ENCODE assay signal across 8 cellular contexts in genomic region chr2:85539361-85540130, GRCh38. TPM values are rescaled to one million over a fixed set of nuclear protein-coding genes. Genes with fewer than 3 reads are reported as not detected.
DNase-seq lines count a peak whose midpoint lies in the region; ATAC-seq and TF ChIP-seq lines count a peak whose summit lies in the region.

No MANE protein-coding gene starts in this region.

- H4K20me1 ChIP-seq in mammary epithelial cell (ENCODE audit: insufficient read depth, low read length), result peaks cover 27% of the 10 kb centered on the region

- H3K4me3 ChIP-seq in mammary epithelial cell (replicated peaks in 1 of 3; ENCODE audit: insufficient read depth in 1 of 3, low read depth in 2 of 3, low read length in 3 of 3), result peak overlapping the region; percentile 68 to 100 (median 95)

- no peaks in the 10 kb centered on the region for H3K27me3 ChIP-seq in mammary epithelial cell (ENCODE audit: insufficient read depth, low read length)

- peak; percentile 22 for ATAC-seq in GM21619 (IDR thresholded peaks at IDR 0.05; ENCODE audit: unreplicated experiment)

- DNase-seq in ELF-1 (ENCODE audit: low read depth, low spot score) (peak; percentile 65), mammary epithelial cell (peak; percentile 64), iris pigment epithelial cell (ENCODE audit: low read depth) (peak; percentile 57), amniotic stem cell (lab: John Stamatoyannopoulos, UW) (no peak)
- peak; percentile 76 for DNase-seq in stimulated activated CD4-positive, alpha-beta T cell treated with anti-CD3 and anti-CD28 coated beads, Interleukin-12 subunit alpha, Interleukin-12 subunit beta, amount 100 ng/mL, for 4 hours

- H3K36me3 ChIP-seq in KOPT-K1 (ENCODE audit: insufficient read depth, low read length), result peaks cover 49% of the 10 kb centered on the region
- peaks cover 31% of the 10 kb centered on the region for H3K36me3 ChIP-seq in mammary epithelial cell (ENCODE audit: insufficient read depth, low read length)

- in situ Hi-C loops in mammary epithelial cell (cut with MboI; ENCODE audit: low sequenced_read_pairs in 2 of 2), result loop anchor here in 1 of 2 donors (5.0 kb wide), 1 partner anchor 117 kb away; no protein-coding TSS in a partner anchor

- no TSS peak for BruUV-seq in mammary epithelial cell (replicated peaks; lab: Mats Ljungman, UMichigan)

- peak overlapping the region; percentile 94 for H3K4me2 ChIP-seq in mammary epithelial cell (ENCODE audit: insufficient read depth, low read depth, low read length)

- TF ChIP-seq CTCF in VCaP (conservative IDR thresholded peaks at IDR 0.05) (no peak), mammary epithelial cell (conservative IDR thresholded peaks at IDR 0.05 in 1 of 2, IDR thresholded peaks at IDR 0.05 in 1 of 2; ENCODE audit: extremely low read depth in 1 of 2, insufficient read depth in 1 of 2, low read depth in 1 of 2, low read length in 2 of 2) (no peak)

- WGBS in mammary epithelial cell (ENCODE audit: low coverage, missing lambda C conversion rate), result 0% methylated on average over 1 of the region's 67 CpGs

- intact Hi-C loops in mammary epithelial cell (cut with micrococcal nuclease), result loop anchor here (1.0 to 2.0 kb wide), 4 partner anchors 68 to 185 kb away; partner anchors contain the start of genes ELMOD3, RETSAT and USP39

- H3K4me1 ChIP-seq in mammary epithelial cell (ENCODE audit: insufficient read depth, low read length), result peaks cover 39% of the 10 kb centered on the region

- peak overlapping the region; percentile 98 for H3K27ac ChIP-seq in KOPT-K1 (ENCODE audit: low read depth, low read length, poor library complexity, severe bottlenecking)
- peak overlapping the region; percentile 100 for H3K27ac ChIP-seq in VCaP
- H3K27ac ChIP-seq in mammary epithelial cell (ENCODE audit: insufficient read depth, low read depth, low read length), result peak overlapping the region; percentile 95

- no peaks in the 10 kb centered on the region for H3K9me3 ChIP-seq in KOPT-K1 (ENCODE audit: insufficient read depth, low read length, poor library complexity, severe bottlenecking)
- no peaks in the 10 kb centered on the region for H3K9me3 ChIP-seq in mammary epithelial cell (replicated peaks; ENCODE audit: insufficient read depth, low read length)

- peak overlapping the region; percentile 96 for H3K9ac ChIP-seq in mammary epithelial cell (ENCODE audit: insufficient read depth, low read length)

- CTCF ChIA-PET in mammary epithelial cell (lab: Charles Lee; ENCODE audit: low non-redundant PET), result interaction anchor here (0.9 kb wide), 1 partner anchor 36 kb away, joined by 4 read pairs; no protein-coding TSS in a partner anchor

- dilution Hi-C loops in mammary epithelial cell (cut with HindIII; ENCODE audit: low sequenced_read_pairs), result loop anchor here (5.0 kb wide), 1 partner anchor 37 kb away; no protein-coding TSS in a partner anchor

- no peak overlapping the region for H2AFZ ChIP-seq in mammary epithelial cell (ENCODE audit: low read depth, low read length)

- H3K79me2 ChIP-seq in mammary epithelial cell (ENCODE audit: insufficient read depth, low read length), result peaks cover 71% of the 10 kb centered on the region

RNA-seq across cellular contexts. Expression of gene MAT2A, which starts 0.6 kb away (rescaled TPM):
- total RNA-seq in mammary epithelial cell, result 100 to 1,000 TPM; 213 to 257 TPM
- polyA plus RNA-seq in mammary epithelial cell, result 279 TPM
- polyA minus RNA-seq in mammary epithelial cell, result 256 TPM

RNA-seq across cellular contexts. Expression of gene GGCX, which starts 21.7 kb away (rescaled TPM):
- 10 to 100 TPM; 42.7 to 43.3 TPM for total RNA-seq in mammary epithelial cell
- polyA plus RNA-seq in mammary epithelial cell, result 42.4 TPM
- 59.1 TPM for polyA minus RNA-seq in mammary epithelial cell

RNA-seq across cellular contexts. Expression of gene VAMP8, which starts 37.8 kb away (rescaled TPM):
- total RNA-seq in mammary epithelial cell, result 100 to 1,000 TPM in 1 of 2 donors, 10 to 100 TPM in 1; 94.0 to 166 TPM
- 327 TPM for polyA plus RNA-seq in mammary epithelial cell
- 42.7 TPM for polyA minus RNA-seq in mammary epithelial cell

RNA-seq across cellular contexts. Expression of gene VAMP5, which starts 44.7 kb away (rescaled TPM):
- total RNA-seq in mammary epithelial cell, result 1 to 10 TPM; 2.2 to 7.3 TPM
- 6.0 TPM for polyA plus RNA-seq in mammary epithelial cell
- polyA minus RNA-seq in mammary epithelial cell, result 10.2 TPM

RNA-seq across cellular contexts. Expression of gene RNF181, which starts 56.0 kb away (rescaled TPM):
- 100 to 1,000 TPM; 101 to 109 TPM for total RNA-seq in mammary epithelial cell
- 269 TPM for polyA plus RNA-seq in mammary epithelial cell
- 193 TPM for polyA minus RNA-seq in mammary epithelial cell
